Comparison of ENCODE assay signal across 13 cellular contexts in genomic region chr5:174273325-174273724, GRCh38.
DNase-seq lines count a peak whose midpoint lies in the region; ATAC-seq and TF ChIP-seq lines count a peak whose summit lies in the region.
"Had no signal": no experiment of that assay in that cellular context is flagged by ENCODE, and none has a peak within 500 bp of the region (broad histone marks: within the 10 kb centered on the region; RNA-seq: fewer than 3 reads in every experiment).

No MANE protein-coding gene starts in this region.

- H3K4me1 ChIP-seq in stomach = no peaks in the 10 kb centered on the region
- H3K4me1 ChIP-seq: body of pancreas had no signal

- intact Hi-C loops in stomach (cut with DNase I; ENCODE audit: low total_unique reads) = no loop called here

- WGBS in stomach, 5 donors = 53 to 73% (median 61%) methylated on average over 4 of the region's 4 CpGs

- no peaks in the 10 kb centered on the region for H3K36me3 ChIP-seq in stomach

- TF ChIP-seq EP300 in stomach (IDR thresholded peaks at IDR 0.05) = no peak

- peak; percentile 91 for ATAC-seq in GM19351 (IDR thresholded peaks at IDR 0.05; ENCODE audit: unreplicated experiment)
- ATAC-seq in HG02642 (IDR thresholded peaks at IDR 0.05; ENCODE audit: poor library complexity, unreplicated experiment) = peak; percentile 91
- peak; percentile 92 for ATAC-seq in HG03354 (IDR thresholded peaks at IDR 0.05; ENCODE audit: poor library complexity, severe bottlenecking, unreplicated experiment)
- ATAC-seq in esophagus mucosa = no peak
- ATAC-seq: body of pancreas, Right ventricle myocardium inferior had no signal

- H3K9me3 ChIP-seq in stomach = peaks cover 0 to 20% (median 4%) of the 10 kb centered on the region in 4 donors
- H3K9me3 ChIP-seq: body of pancreas had no signal

- H3K27me3 ChIP-seq in stomach = no peaks in the 10 kb centered on the region
- H3K27me3 ChIP-seq: body of pancreas had no signal

- TF ChIP-seq CTCF in GM12864 (IDR thresholded peaks at IDR 0.05; ENCODE audit: low read depth, low read length, missing control alignments) (no peak), stomach (IDR thresholded peaks at IDR 0.05) (no peak)

- TF ChIP-seq POLR2A in stomach (IDR thresholded peaks at IDR 0.05) = no peak

- DNase-seq in GM12864 (ENCODE audit: low read depth) (peak; percentile 75), stomach (no peak), iPS-NIHi7 (ENCODE audit: extremely low spot score) (no peak), cerebellum (ENCODE audit: low spot score) (no peak)
- DNase-seq: activated T-cell treated with anti-CD3 and anti-CD28 coated beads, Interleukin-2, amount 50 U/mL, for 48 hours; body of pancreas; DMS79 treated with DMSO at 0.1 percent for 48 hours had no signal

- H3K4me3 ChIP-seq in GM12864 (ENCODE audit: low read depth, low read length) (no peak overlapping the region), stomach (no peak overlapping the region)
- H3K4me3 ChIP-seq: body of pancreas had no signal

- peak overlapping the region in 1 of 5 donors; percentile 14 for H3K27ac ChIP-seq in stomach
- H3K27ac ChIP-seq: body of pancreas, epithelial cell of prostate had no signal
